9 cellular contexts compared by ENCODE assay signal in the genomic region with DNA sequence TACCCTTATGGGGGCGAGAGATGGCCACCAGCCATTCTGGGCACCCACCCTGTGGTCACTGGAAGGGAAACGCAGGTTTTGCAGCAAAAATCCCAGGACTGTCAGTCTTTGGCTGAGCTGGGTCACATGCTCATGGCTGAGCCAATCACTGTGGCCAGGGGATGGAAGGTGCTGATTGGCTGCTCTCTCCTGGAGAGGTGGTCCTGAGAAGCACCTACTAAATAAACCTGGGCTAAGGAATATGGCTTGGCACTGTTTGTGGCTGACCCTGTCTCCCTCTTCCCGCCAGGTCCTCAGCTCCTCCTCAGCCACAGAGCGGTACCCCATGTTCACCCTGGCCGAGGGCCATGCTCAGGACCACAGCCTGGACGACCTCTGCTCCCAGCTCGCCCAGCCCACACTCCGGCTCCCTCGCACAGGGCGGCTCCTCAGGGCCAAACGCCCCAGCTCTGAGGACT. TPM values are rescaled to one million over a fixed set of nuclear protein-coding genes. Genes with fewer than 3 reads are reported as not detected.
DNase-seq lines count a peak whose midpoint lies in the region; ATAC-seq, FAIRE-seq and TF ChIP-seq lines count a peak whose summit lies in the region.
"Had no signal": no experiment of that assay in that cellular context is flagged by ENCODE, and none has a peak within 500 bp of the region (broad histone marks: within the 10 kb centered on the region; RNA-seq: fewer than 3 reads in every experiment).

No MANE protein-coding gene starts in this region.

- no peaks in the 10 kb centered on the region for H3K4me1 ChIP-seq in A549

- WGBS in A549 (ENCODE audit: missing lambda C conversion rate) = 89% methylated on average over 10 of the region's 11 CpGs

- no peak for TF ChIP-seq RAD21 in A549 (conservative IDR thresholded peaks at IDR 0.05 in 1 of 2, IDR thresholded peaks at IDR 0.05 in 1 of 2)

- TF ChIP-seq EP300 in A549 (IDR thresholded peaks at IDR 0.05) = no peak

- H3K4me2 ChIP-seq in A549 = no peak overlapping the region

- TF ChIP-seq CTCF in A549 (IDR thresholded peaks at IDR 0.05) = no peak

- H3K4me3 ChIP-seq in A549 = no peak overlapping the region

- H3K27ac ChIP-seq in A549 = no peak overlapping the region

- no peak for TF ChIP-seq POLR2A in A549 (IDR thresholded peaks at IDR 0.05; ENCODE audit: low read length)
- peak; percentile 63 for TF ChIP-seq POLR2A in GM12891 (IDR thresholded peaks at IDR 0.05; ENCODE audit: low read depth, low read length)

- FAIRE-seq in A549 (lab: Jason Lieb, UNC) = no peak
- peak; percentile 91 for FAIRE-seq in GM12891 (lab: Jason Lieb, UNC)

- CTCF ChIA-PET in A549 (lab: Yijun Ruan, JAX) = interaction anchor here (0.8 to 4.2 kb wide), 6 partner anchors 11 to 42 kb away, joined by 3 to 26 read pairs (median 4); partner anchors contain the start of gene KRI1

- H3K9me3 ChIP-seq in A549 = no peaks in the 10 kb centered on the region

- POLR2A ChIA-PET in A549 (lab: Yijun Ruan, JAX) = interaction anchor here (0.5 to 0.6 kb wide), 2 partner anchors 9 to 24 kb away, joined by 4 to 5 read pairs; no protein-coding TSS in a partner anchor

- ATAC-seq in A549 (peak; percentile 49 to 86; a peak in 5 of 6 replicates), SK-N-SH treated with all-trans-retinoic acid at 6 μM for 48 hours (peak; percentile 67), HG02763 (IDR thresholded peaks at IDR 0.05; ENCODE audit: unreplicated experiment) (no peak), HG03378 (IDR thresholded peaks at IDR 0.05; ENCODE audit: unreplicated experiment) (no peak), GM19463 (IDR thresholded peaks at IDR 0.05; ENCODE audit: unreplicated experiment) (no peak)

- peak; percentile 48 for DNase-seq in A549 (ENCODE audit: low read depth in 1 of 2, low spot score in 1 of 2)
- no peak for DNase-seq in GM12891 (ENCODE audit: insufficient read length, low spot score)
- DNase-seq in glomerular visceral epithelial cell (ENCODE audit: extremely low spot score) = peak; percentile 27
- no peak for DNase-seq in T1000 (lab: John Stamatoyannopoulos, UW)
- DNase-seq: NCI-H524 treated with DMSO at 0.1 percent for 48 hours had no signal

TF ChIP-seq in A549, 52 proteins besides CTCF, POLR2A, EP300 and RAD21:
- TF ChIP-seq MYC (IDR thresholded peaks at IDR 0.05; ENCODE audit: borderline replicate concordance, low read length) (no peak), USF2 (IDR thresholded peaks at IDR 0.05) (peak; percentile 71), RARB (CRISPR knock-in tag; IDR thresholded peaks at IDR 0.05) (0 out of 2 replicates have a peak, but pooled peaks have one; percentile 20), CHD2 (IDR thresholded peaks at IDR 0.05; ENCODE audit: low read length, partially characterized antibody) (no peak), RCOR1 (IDR thresholded peaks at IDR 0.05; ENCODE audit: low read depth, low read length) (no peak), NFE2L2 (conservative IDR thresholded peaks at IDR 0.05; ENCODE audit: low read length) (no peak), ZNF302 (CRISPR knock-in tag; IDR thresholded peaks at IDR 0.05) (no peak)

TF ChIP-seq in GM12891, 5 proteins besides CTCF, POLR2A, EP300 and RAD21:
- 0 out of 2 replicates have a peak, but pooled peaks have one; percentile 19 for TF ChIP-seq TAF1 (IDR thresholded peaks at IDR 0.05; ENCODE audit: low read depth, low read length)
- no peak for TF ChIP-seq PAX5 (IDR thresholded peaks at IDR 0.05; ENCODE audit: insufficient read depth, low read length, severe bottlenecking)
- peak; percentile 73 for TF ChIP-seq POLR2AphosphoS5 (IDR thresholded peaks at IDR 0.05; ENCODE audit: low read depth, low read length)

TF ChIP-seq in SK-N-SH treated with all-trans-retinoic acid at 6 μM for 48 hours, 23 proteins besides CTCF, POLR2A, EP300 and RAD21:
- no peak for TF ChIP-seq ZFP30 (CRISPR knock-in tag; IDR thresholded peaks at IDR 0.05)
- no peak for TF ChIP-seq ZFP3 (CRISPR knock-in tag; IDR thresholded peaks at IDR 0.05)
- TF ChIP-seq, protein P1, sequence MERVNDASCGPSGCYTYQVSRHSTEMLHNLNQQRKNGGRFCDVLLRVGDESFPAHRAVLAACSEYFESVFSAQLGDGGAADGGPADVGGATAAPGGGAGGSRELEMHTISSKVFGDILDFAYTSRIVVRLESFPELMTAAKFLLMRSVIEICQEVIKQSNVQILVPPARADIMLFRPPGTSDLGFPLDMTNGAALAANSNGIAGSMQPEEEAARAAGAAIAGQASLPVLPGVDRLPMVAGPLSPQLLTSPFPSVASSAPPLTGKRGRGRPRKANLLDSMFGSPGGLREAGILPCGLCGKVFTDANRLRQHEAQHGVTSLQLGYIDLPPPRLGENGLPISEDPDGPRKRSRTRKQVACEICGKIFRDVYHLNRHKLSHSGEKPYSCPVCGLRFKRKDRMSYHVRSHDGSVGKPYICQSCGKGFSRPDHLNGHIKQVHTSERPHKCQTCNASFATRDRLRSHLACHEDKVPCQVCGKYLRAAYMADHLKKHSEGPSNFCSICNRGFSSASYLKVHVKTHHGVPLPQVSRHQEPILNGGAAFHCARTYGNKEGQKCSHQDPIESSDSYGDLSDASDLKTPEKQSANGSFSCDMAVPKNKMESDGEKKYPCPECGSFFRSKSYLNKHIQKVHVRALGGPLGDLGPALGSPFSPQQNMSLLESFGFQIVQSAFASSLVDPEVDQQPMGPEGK (CRISPR knock-in tag; IDR thresholded peaks at IDR 0.05; ENCODE audit: borderline replicate concordance) = no peak
- TF ChIP-seq, protein P2, sequence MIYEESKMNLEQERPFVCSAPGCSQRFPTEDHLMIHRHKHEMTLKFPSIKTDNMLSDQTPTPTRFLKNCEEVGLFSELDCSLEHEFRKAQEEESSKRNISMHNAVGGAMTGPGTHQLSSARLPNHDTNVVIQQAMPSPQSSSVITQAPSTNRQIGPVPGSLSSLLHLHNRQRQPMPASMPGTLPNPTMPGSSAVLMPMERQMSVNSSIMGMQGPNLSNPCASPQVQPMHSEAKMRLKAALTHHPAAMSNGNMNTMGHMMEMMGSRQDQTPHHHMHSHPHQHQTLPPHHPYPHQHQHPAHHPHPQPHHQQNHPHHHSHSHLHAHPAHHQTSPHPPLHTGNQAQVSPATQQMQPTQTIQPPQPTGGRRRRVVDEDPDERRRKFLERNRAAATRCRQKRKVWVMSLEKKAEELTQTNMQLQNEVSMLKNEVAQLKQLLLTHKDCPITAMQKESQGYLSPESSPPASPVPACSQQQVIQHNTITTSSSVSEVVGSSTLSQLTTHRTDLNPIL (CRISPR knock-in tag; IDR thresholded peaks at IDR 0.05; ENCODE audit: low read depth) = no peak
- TF ChIP-seq TCF4 (CRISPR knock-in tag; IDR thresholded peaks at IDR 0.05; ENCODE audit: borderline replicate concordance) = no peak
- no peak for TF ChIP-seq ZNF8 (CRISPR knock-in tag; IDR thresholded peaks at IDR 0.05)
- no peak for TF ChIP-seq ISL1 (CRISPR knock-in tag; IDR thresholded peaks at IDR 0.05)

RNA-seq across cellular contexts. Expression of gene ATG4D, which starts 8.9 kb away (rescaled TPM):
- polyA plus RNA-seq in A549 (2011; rRNA removed) (6.9 and 7.3 TPM in 2 replicates), A549 (2017; fragmentation: RNase III; extraction: RNeasy Plus Mini Kit Qiagen cat#74134 plus additional on column Dnase treatment) (10.4 to 12.4 TPM (median 10.7 TPM) in 3 replicates)
- polyA plus RNA-seq in A549 (2012; cell fraction: cytosol; rRNA removed) = 17.8 and 24.2 TPM in 2 replicates
- 69.2 and 76.8 TPM in 2 replicates for polyA plus RNA-seq in A549 (2012; cell fraction: nucleus; rRNA removed)
- 10.8 and 14.9 TPM in 2 replicates for polyA minus RNA-seq in A549 (2011; rRNA and poly(A)+ RNA removed)
- polyA plus RNA-seq in GM12891 (2012; ENCODE audit: low read depth, missing spikeins) = 18.2 TPM

RNA-seq across cellular contexts. Expression of gene KRI1, which starts 13.2 kb away (rescaled TPM):
- 10.6 and 21.6 TPM in 2 replicates for polyA plus RNA-seq in A549 (2011; rRNA removed)
- 14.0 and 14.4 TPM in 2 replicates for polyA plus RNA-seq in A549 (2012; cell fraction: cytosol; rRNA removed)
- polyA plus RNA-seq in A549 (2012; cell fraction: nucleus; rRNA removed) = 42.6 and 45.9 TPM in 2 replicates
- 23.2 to 25.6 TPM (median 25.2 TPM) in 3 replicates for polyA plus RNA-seq in A549 (2017; fragmentation: RNase III; extraction: RNeasy Plus Mini Kit Qiagen cat#74134 plus additional on column Dnase treatment)
- polyA minus RNA-seq in A549 (2011; rRNA and poly(A)+ RNA removed) = 5.7 and 6.3 TPM in 2 replicates
- 15.2 TPM for polyA plus RNA-seq in GM12891 (2012; ENCODE audit: low read depth, missing spikeins)

RNA-seq across cellular contexts. Expression of gene CDKN2D, which starts 16.2 kb away (rescaled TPM):
- 2.6 and 3.1 TPM in 2 replicates for polyA plus RNA-seq in A549 (2011; rRNA removed)
- polyA plus RNA-seq in A549 (2012; cell fraction: cytosol; rRNA removed) = 9.4 and 11.5 TPM in 2 replicates
- polyA plus RNA-seq in A549 (2012; cell fraction: nucleus; rRNA removed) = 4.8 and 8.9 TPM in 2 replicates
- polyA plus RNA-seq in A549 (2017; fragmentation: RNase III; extraction: RNeasy Plus Mini Kit Qiagen cat#74134 plus additional on column Dnase treatment) = 3.9 to 4.3 TPM (median 4.1 TPM) in 3 replicates
- 1.0 and 2.0 TPM in 2 replicates for polyA minus RNA-seq in A549 (2011; rRNA and poly(A)+ RNA removed)
- polyA plus RNA-seq in GM12891 (2012; ENCODE audit: low read depth, missing spikeins) = 7.3 TPM

RNA-seq across cellular contexts. Expression of gene AP1M2, which starts 34.5 kb away (rescaled TPM):
- polyA plus RNA-seq in A549 (2011; rRNA removed) (13.0 and 17.4 TPM in 2 replicates), A549 (2017; fragmentation: RNase III; extraction: RNeasy Plus Mini Kit Qiagen cat#74134 plus additional on column Dnase treatment) (44.8 to 53.1 TPM (median 45.0 TPM) in 3 replicates)
- 30.6 and 31.2 TPM in 2 replicates for polyA plus RNA-seq in A549 (2012; cell fraction: cytosol; rRNA removed)
- 8.6 and 21.0 TPM in 2 replicates for polyA plus RNA-seq in A549 (2012; cell fraction: nucleus; rRNA removed)
- polyA minus RNA-seq in A549 (2011; rRNA and poly(A)+ RNA removed) = 8.1 and 9.1 TPM in 2 replicates
- 0.05 TPM for polyA plus RNA-seq in GM12891 (2012; ENCODE audit: low read depth, missing spikeins)

RNA-seq across cellular contexts. Expression of gene S1PR5, which starts 35.4 kb away (rescaled TPM):
- 0.99 and 2.1 TPM in 2 replicates for polyA plus RNA-seq in A549 (2011; rRNA removed)
- polyA plus RNA-seq in A549 (2012; cell fraction: cytosol; rRNA removed) = 2.2 and 3.3 TPM in 2 replicates
- 2.5 and 5.1 TPM in 2 replicates for polyA plus RNA-seq in A549 (2012; cell fraction: nucleus; rRNA removed)
- polyA plus RNA-seq in A549 (2017; fragmentation: RNase III; extraction: RNeasy Plus Mini Kit Qiagen cat#74134 plus additional on column Dnase treatment) = 3.0 to 3.8 TPM (median 3.1 TPM) in 3 replicates
- 0.78 and 0.83 TPM in 2 replicates for polyA minus RNA-seq in A549 (2011; rRNA and poly(A)+ RNA removed)
- 0.06 TPM for polyA plus RNA-seq in GM12891 (2012; ENCODE audit: low read depth, missing spikeins)

Comparison
In these comparisons a context has a peak if more than half of its experiments do, and no peak if none do; other contexts are left out.
1. ATAC-seq: peak in A549 (2 of 2) and SK-N-SH treated with all-trans-retinoic acid at 6 μM for 48 hours (single experiment); none in HG02763 (single experiment), HG03378 (single experiment) and GM19463 (single experiment).
2. DNase-seq: peak in A549 (2 of 2) and glomerular visceral epithelial cell (single experiment); none in GM12891 (single experiment) and T1000 (single experiment).
3. Of the 1 proteins assayed by ChIP-seq in both A549 and SK-N-SH treated with all-trans-retinoic acid at 6 μM for 48 hours: peak only in A549: RARB; only in SK-N-SH treated with all-trans-retinoic acid at 6 μM for 48 hours: none; in both: none; in neither: 0.